Comparison of ENCODE assay signal across 1 cellular context in the genomic region with DNA sequence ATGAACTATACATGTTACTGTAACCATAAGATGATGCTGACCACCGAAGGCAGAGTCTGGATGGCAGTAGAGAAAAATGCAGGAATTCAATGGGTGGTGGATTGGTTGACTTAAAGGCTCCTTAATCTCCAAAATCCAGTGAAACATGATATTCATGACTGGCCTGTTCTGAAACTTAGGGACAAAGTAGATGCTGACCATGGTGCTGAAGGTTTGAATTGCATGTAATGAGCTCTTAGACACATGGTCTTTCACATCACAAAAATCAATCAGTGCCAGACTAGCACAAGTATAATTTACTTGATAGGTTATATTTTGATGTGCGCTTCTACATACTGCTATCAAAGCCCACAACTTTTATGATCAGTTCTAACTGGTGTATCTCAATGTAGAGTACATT.
TF ChIP-seq lines count a peak whose summit lies in the region.

No MANE protein-coding gene starts in this region.

TF ChIP-seq in GM12878, 131 proteins besides CTCF, POLR2A, EP300 and RAD21:
- TF ChIP-seq, protein P1, sequence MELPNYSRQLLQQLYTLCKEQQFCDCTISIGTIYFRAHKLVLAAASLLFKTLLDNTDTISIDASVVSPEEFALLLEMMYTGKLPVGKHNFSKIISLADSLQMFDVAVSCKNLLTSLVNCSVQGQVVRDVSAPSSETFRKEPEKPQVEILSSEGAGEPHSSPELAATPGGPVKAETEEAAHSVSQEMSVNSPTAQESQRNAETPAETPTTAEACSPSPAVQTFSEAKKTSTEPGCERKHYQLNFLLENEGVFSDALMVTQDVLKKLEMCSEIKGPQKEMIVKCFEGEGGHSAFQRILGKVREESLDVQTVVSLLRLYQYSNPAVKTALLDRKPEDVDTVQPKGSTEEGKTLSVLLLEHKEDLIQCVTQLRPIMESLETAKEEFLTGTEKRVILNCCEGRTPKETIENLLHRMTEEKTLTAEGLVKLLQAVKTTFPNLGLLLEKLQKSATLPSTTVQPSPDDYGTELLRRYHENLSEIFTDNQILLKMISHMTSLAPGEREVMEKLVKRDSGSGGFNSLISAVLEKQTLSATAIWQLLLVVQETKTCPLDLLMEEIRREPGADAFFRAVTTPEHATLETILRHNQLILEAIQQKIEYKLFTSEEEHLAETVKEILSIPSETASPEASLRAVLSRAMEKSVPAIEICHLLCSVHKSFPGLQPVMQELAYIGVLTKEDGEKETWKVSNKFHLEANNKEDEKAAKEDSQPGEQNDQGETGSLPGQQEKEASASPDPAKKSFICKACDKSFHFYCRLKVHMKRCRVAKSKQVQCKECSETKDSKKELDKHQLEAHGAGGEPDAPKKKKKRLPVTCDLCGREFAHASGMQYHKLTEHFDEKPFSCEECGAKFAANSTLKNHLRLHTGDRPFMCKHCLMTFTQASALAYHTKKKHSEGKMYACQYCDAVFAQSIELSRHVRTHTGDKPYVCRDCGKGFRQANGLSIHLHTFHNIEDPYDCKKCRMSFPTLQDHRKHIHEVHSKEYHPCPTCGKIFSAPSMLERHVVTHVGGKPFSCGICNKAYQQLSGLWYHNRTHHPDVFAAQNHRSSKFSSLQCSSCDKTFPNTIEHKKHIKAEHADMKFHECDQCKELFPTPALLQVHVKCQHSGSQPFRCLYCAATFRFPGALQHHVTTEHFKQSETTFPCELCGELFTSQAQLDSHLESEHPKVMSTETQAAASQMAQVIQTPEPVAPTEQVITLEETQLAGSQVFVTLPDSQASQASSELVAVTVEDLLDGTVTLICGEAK (IDR thresholded peaks at IDR 0.05; ENCODE audit: borderline replicate concordance) = no peak
- TF ChIP-seq FOXM1 (IDR thresholded peaks at IDR 0.05; ENCODE audit: low read depth, low read length) (no peak), RUNX3 (IDR thresholded peaks at IDR 0.05; ENCODE audit: low read length) (no peak), PKNOX1 (IDR thresholded peaks at IDR 0.05) (no peak), NFYA (IDR thresholded peaks at IDR 0.05; ENCODE audit: borderline replicate concordance, low read depth, low read length) (no peak), REST (IDR thresholded peaks at IDR 0.05; ENCODE audit: low read depth, low read length) (peak; percentile 82), MYB (IDR thresholded peaks at IDR 0.05; ENCODE audit: borderline replicate concordance, low read depth, low read length) (no peak)
- TF ChIP-seq, protein P2, sequence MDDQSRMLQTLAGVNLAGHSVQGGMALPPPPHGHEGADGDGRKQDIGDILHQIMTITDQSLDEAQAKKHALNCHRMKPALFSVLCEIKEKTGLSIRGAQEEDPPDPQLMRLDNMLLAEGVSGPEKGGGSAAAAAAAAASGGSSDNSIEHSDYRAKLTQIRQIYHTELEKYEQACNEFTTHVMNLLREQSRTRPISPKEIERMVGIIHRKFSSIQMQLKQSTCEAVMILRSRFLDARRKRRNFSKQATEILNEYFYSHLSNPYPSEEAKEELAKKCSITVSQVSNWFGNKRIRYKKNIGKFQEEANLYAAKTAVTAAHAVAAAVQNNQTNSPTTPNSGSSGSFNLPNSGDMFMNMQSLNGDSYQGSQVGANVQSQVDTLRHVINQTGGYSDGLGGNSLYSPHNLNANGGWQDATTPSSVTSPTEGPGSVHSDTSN (IDR thresholded peaks at IDR 0.05; ENCODE audit: insufficient replicate concordance, low read depth, low read length) = no peak
